In the genomic region with DNA sequence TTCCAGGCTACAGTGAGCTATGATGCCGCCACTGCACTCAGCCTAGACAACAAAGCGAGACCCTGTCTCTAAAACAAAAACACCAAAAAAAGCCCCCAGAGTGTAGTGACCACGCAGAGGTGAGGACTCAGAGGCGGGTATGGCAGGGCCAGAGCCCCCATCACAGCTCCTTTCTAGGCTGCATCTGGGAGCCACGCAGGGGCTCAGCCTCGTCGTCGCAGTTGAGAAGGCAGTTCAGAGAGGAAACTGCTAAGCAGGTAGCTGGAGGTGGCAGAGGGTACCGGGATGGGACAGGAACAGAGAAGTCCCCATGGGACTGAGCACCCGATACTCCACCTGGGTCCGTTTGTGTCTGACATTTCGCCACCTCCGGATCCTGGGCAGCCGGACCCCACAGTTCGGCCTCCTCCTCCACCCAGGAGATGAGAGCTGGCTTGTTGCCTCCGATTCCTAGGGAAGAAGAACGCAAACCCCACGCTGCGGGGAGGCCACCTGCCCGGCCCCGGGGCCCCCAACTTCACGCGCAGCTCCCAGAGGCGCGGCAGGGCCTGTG, we compare ENCODE assay signal across 1 cellular context.
TF ChIP-seq lines count a peak whose summit lies in the region.

No MANE protein-coding gene starts in this region.

TF ChIP-seq in HepG2, 621 proteins besides CTCF, POLR2A, EP300 and RAD21 (continued from another document and continues in another):
- TF ChIP-seq, protein P1, sequence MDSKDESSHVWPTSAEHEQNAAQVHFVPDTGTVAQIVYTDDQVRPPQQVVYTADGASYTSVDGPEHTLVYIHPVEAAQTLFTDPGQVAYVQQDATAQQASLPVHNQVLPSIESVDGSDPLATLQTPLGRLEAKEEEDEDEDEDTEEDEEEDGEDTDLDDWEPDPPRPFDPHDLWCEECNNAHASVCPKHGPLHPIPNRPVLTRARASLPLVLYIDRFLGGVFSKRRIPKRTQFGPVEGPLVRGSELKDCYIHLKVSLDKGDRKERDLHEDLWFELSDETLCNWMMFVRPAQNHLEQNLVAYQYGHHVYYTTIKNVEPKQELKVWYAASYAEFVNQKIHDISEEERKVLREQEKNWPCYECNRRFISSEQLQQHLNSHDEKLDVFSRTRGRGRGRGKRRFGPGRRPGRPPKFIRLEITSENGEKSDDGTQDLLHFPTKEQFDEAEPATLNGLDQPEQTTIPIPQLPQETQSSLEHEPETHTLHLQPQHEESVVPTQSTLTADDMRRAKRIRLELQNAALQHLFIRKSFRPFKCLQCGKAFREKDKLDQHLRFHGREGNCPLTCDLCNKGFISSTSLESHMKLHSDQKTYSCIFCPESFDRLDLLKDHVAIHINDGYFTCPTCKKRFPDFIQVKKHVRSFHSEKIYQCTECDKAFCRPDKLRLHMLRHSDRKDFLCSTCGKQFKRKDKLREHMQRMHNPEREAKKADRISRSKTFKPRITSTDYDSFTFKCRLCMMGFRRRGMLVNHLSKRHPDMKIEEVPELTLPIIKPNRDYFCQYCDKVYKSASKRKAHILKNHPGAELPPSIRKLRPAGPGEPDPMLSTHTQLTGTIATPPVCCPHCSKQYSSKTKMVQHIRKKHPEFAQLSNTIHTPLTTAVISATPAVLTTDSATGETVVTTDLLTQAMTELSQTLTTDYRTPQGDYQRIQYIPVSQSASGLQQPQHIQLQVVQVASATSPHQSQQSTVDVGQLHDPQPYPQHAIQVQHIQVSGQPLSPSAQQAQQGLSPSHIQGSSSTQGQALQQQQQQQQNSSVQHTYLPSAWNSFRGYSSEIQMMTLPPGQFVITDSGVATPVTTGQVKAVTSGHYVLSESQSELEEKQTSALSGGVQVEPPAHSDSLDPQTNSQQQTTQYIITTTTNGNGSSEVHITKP (CRISPR knock-in tag; IDR thresholded peaks at IDR 0.05; ENCODE audit: low read depth) = no peak
- TF ChIP-seq ZBTB2 (CRISPR knock-in tag; IDR thresholded peaks at IDR 0.05; ENCODE audit: low read depth) (no peak), ZNF33A (CRISPR knock-in tag; IDR thresholded peaks at IDR 0.05; ENCODE audit: borderline replicate concordance) (no peak), ZNF24 (IDR thresholded peaks at IDR 0.05) (no peak), DNMT1 (CRISPR knock-in tag; IDR thresholded peaks at IDR 0.05) (no peak), ZSCAN25 (CRISPR knock-in tag; IDR thresholded peaks at IDR 0.05) (no peak), ARID4A (CRISPR knock-in tag; IDR thresholded peaks at IDR 0.05; ENCODE audit: borderline replicate concordance) (no peak), RXRA (CRISPR knock-in tag; IDR thresholded peaks at IDR 0.05) (no peak), ZNF142 (CRISPR knock-in tag; IDR thresholded peaks at IDR 0.05) (no peak), TAF1 (CRISPR knock-in tag; IDR thresholded peaks at IDR 0.05) (no peak), PITX1 (CRISPR knock-in tag; IDR thresholded peaks at IDR 0.05) (no peak; the same call in 1 of the 2 replicates), ZNF20 (CRISPR knock-in tag; IDR thresholded peaks at IDR 0.05) (peak; percentile 90; the same call in 1 of the 2 replicates), KMT2A (CRISPR knock-in tag; IDR thresholded peaks at IDR 0.05) (no peak), GTF2F1 (IDR thresholded peaks at IDR 0.05; ENCODE audit: low read length) (no peak)
- TF ChIP-seq, protein P2, sequence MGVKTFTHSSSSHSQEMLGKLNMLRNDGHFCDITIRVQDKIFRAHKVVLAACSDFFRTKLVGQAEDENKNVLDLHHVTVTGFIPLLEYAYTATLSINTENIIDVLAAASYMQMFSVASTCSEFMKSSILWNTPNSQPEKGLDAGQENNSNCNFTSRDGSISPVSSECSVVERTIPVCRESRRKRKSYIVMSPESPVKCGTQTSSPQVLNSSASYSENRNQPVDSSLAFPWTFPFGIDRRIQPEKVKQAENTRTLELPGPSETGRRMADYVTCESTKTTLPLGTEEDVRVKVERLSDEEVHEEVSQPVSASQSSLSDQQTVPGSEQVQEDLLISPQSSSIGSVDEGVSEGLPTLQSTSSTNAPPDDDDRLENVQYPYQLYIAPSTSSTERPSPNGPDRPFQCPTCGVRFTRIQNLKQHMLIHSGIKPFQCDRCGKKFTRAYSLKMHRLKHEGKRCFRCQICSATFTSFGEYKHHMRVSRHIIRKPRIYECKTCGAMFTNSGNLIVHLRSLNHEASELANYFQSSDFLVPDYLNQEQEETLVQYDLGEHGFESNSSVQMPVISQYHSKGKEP (CRISPR knock-in tag; IDR thresholded peaks at IDR 0.05) = no peak
- TF ChIP-seq, protein P3, sequence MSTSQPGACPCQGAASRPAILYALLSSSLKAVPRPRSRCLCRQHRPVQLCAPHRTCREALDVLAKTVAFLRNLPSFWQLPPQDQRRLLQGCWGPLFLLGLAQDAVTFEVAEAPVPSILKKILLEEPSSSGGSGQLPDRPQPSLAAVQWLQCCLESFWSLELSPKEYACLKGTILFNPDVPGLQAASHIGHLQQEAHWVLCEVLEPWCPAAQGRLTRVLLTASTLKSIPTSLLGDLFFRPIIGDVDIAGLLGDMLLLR (CRISPR knock-in tag; IDR thresholded peaks at IDR 0.05) = peak; percentile 42
- TF ChIP-seq, protein P4, sequence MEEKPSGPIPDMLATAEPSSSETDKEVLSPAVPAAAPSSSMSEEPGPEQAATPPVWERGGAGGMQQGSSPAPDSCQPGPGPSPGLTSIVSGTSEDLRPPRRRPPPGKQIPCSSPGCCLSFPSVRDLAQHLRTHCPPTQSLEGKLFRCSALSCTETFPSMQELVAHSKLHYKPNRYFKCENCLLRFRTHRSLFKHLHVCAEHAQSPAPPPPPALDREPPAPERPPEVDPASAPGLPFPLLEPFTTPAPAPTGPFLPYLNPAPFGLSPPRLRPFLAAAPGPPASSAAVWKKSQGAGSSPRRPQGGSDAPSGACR (CRISPR knock-in tag; IDR thresholded peaks at IDR 0.05) = no peak; the same call in 1 of the 2 replicates
- TF ChIP-seq, protein P5, sequence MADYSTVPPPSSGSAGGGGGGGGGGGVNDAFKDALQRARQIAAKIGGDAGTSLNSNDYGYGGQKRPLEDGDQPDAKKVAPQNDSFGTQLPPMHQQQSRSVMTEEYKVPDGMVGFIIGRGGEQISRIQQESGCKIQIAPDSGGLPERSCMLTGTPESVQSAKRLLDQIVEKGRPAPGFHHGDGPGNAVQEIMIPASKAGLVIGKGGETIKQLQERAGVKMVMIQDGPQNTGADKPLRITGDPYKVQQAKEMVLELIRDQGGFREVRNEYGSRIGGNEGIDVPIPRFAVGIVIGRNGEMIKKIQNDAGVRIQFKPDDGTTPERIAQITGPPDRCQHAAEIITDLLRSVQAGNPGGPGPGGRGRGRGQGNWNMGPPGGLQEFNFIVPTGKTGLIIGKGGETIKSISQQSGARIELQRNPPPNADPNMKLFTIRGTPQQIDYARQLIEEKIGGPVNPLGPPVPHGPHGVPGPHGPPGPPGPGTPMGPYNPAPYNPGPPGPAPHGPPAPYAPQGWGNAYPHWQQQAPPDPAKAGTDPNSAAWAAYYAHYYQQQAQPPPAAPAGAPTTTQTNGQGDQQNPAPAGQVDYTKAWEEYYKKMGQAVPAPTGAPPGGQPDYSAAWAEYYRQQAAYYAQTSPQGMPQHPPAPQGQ (CRISPR knock-in tag; IDR thresholded peaks at IDR 0.05; ENCODE audit: borderline replicate concordance) = no peak
- TF ChIP-seq, protein P6, sequence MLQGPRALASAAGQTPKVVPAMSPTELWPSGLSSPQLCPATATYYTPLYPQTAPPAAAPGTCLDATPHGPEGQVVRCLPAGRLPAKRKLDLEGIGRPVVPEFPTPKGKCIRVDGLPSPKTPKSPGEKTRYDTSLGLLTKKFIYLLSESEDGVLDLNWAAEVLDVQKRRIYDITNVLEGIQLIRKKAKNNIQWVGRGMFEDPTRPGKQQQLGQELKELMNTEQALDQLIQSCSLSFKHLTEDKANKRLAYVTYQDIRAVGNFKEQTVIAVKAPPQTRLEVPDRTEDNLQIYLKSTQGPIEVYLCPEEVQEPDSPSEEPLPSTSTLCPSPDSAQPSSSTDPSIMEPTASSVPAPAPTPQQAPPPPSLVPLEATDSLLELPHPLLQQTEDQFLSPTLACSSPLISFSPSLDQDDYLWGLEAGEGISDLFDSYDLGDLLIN (CRISPR knock-in tag; IDR thresholded peaks at IDR 0.05; ENCODE audit: borderline replicate concordance) = no peak
- TF ChIP-seq, protein P7, sequence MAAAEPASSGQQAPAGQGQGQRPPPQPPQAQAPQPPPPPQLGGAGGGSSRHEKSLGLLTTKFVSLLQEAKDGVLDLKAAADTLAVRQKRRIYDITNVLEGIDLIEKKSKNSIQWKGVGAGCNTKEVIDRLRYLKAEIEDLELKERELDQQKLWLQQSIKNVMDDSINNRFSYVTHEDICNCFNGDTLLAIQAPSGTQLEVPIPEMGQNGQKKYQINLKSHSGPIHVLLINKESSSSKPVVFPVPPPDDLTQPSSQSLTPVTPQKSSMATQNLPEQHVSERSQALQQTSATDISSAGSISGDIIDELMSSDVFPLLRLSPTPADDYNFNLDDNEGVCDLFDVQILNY (CRISPR knock-in tag; conservative IDR thresholded peaks at IDR 0.05) = no peak
- TF ChIP-seq, protein P8, sequence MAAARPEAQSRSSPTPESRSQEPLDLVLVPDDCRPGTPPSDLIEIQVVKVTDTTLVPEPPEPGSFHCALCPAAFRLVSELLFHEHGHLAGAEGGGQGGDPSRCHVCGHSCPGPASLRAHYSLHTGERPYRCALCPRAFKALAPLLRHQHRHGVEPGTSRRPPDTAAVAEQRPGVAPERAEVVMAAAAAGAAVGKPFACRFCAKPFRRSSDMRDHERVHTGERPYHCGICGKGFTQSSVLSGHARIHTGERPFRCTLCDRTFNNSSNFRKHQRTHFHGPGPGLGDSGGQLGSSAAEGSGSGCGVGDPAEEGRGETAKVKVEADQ (CRISPR knock-in tag; IDR thresholded peaks at IDR 0.05; ENCODE audit: borderline replicate concordance) = no peak
